Comparison of ENCODE assay signal across 15 cellular contexts in the genomic region with DNA sequence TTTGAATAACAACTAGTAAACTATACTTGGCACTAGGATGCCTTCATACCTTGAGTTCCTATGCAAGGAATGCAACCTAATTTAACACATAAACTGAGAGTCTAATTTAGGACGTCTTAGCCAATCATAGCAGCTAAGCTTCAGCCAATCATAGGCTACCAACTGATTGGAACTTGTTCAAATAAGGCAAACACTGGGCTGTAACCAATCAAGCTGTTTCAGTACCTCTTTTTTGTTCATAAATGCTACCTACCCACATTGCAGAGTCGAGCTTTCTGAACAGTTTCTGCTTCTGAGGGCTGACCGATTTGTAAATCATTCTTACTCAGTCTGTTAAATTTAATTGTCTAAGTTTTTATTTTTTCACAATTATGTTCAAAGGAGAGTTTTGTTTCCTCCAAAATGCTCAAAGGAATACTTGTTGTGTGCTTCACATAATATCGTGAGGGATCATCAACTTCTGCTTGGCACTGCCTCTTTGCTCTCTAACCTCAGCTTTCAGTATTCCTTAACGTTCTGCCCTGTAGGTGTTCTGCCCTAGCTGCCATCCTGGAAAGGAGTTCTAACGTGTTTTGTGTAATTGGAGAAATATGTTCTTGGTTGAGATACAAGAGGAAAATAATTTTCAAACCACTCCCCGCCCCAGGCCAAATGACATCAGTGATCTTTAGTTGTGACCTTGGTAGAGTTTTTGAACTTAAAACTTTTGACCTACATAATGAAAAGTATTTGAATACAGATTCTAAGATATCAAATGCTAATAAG.
DNase-seq lines count a peak whose midpoint lies in the region; ATAC-seq, FAIRE-seq and TF ChIP-seq lines count a peak whose summit lies in the region.
"Had no signal": no experiment of that assay in that cellular context is flagged by ENCODE, and none has a peak within 500 bp of the region (broad histone marks: within the 10 kb centered on the region; RNA-seq: fewer than 3 reads in every experiment).

No MANE protein-coding gene starts in this region.

- H3K79me2 ChIP-seq in SU-DHL-6 (ENCODE audit: insufficient read depth, low read length): no peaks in the 10 kb centered on the region
- H3K79me2 ChIP-seq in mammary epithelial cell (ENCODE audit: insufficient read depth, low read length): no peaks in the 10 kb centered on the region

- H2AFZ ChIP-seq in SU-DHL-6 (ENCODE audit: low read depth, low read length, severe bottlenecking): peak overlapping the region; percentile 29
- peak overlapping the region; percentile 77 for H2AFZ ChIP-seq in mammary epithelial cell (ENCODE audit: low read depth, low read length)
- H2AFZ ChIP-seq: GM23338 had no signal

- H3K36me3 Mint-ChIP-seq in CD4-positive, alpha-beta T cell (ENCODE audit: low read depth): no peaks in the 10 kb centered on the region
- H3K36me3 Mint-ChIP-seq: CD4-positive, CD25-positive, alpha-beta regulatory T cell had no signal

- intact Hi-C loops in mammary epithelial cell (cut with micrococcal nuclease): loop anchor here (5.0 kb wide), 1 partner anchor 154 kb away; no protein-coding TSS in a partner anchor
- intact Hi-C loops in CD4-positive, alpha-beta T cell (cut with DNase I, micrococcal nuclease): no loop called here

- no peaks in the 10 kb centered on the region for H3K9me3 ChIP-seq in SU-DHL-6 (ENCODE audit: insufficient read depth, low read length)
- no peaks in the 10 kb centered on the region for H3K9me3 ChIP-seq in mammary epithelial cell (replicated peaks; ENCODE audit: insufficient read depth, low read length)
- peaks cover 4% of the 10 kb centered on the region for H3K9me3 ChIP-seq in CD4-positive, alpha-beta T cell (ENCODE audit: control insufficient read depth, low read length)

- dilution Hi-C loops in mammary epithelial cell (cut with HindIII; ENCODE audit: low sequenced_read_pairs): no loop called here

- in situ Hi-C loops in mammary epithelial cell (cut with MboI; ENCODE audit: low sequenced_read_pairs in 2 of 2): no loop called here

- no peak for TF ChIP-seq POLR2A in GM12891 (IDR thresholded peaks at IDR 0.05; ENCODE audit: low read depth, low read length)

- POLR2A ChIA-PET in CD4-positive, alpha-beta T cell (lab: Charles Lee): no interaction called here

- H3F3A ChIP-seq in SU-DHL-6 (ENCODE audit: insufficient read depth): no peaks in the 10 kb centered on the region

- TF ChIP-seq CTCF in SU-DHL-6 (IDR thresholded peaks at IDR 0.05; ENCODE audit: insufficient read depth, low read length, poor library complexity, severe bottlenecking): no peak
- no peak for TF ChIP-seq CTCF in mammary epithelial cell (conservative IDR thresholded peaks at IDR 0.05 in 1 of 2, IDR thresholded peaks at IDR 0.05 in 1 of 2; ENCODE audit: extremely low read depth in 1 of 2, insufficient read depth in 1 of 2, low read depth in 1 of 2, low read length in 2 of 2)
- TF ChIP-seq CTCF in CD4-positive, alpha-beta T cell (IDR thresholded peaks at IDR 0.05): no peak

- H3K4me3 ChIP-seq in SU-DHL-6 (ENCODE audit: insufficient read depth, low read length, poor library complexity, severe bottlenecking) (no peak overlapping the region), mammary epithelial cell (replicated peaks in 1 of 3; ENCODE audit: insufficient read depth in 1 of 3, low read depth in 2 of 3, low read length in 3 of 3) (peak overlapping the region in 2 of 3 experiments; percentile 2 to 17)
- H3K4me3 ChIP-seq: GM23338 had no signal

- H3K27me3 ChIP-seq in SU-DHL-6 (ENCODE audit: low read length) (no peaks in the 10 kb centered on the region), mammary epithelial cell (ENCODE audit: insufficient read depth, low read length) (no peaks in the 10 kb centered on the region)
- H3K27me3 ChIP-seq in CD4-positive, alpha-beta T cell (ENCODE audit: control insufficient read depth, insufficient read depth, low read length): no peaks in the 10 kb centered on the region

- no peaks in the 10 kb centered on the region for H3K4me1 Mint-ChIP-seq in CD4-positive, alpha-beta T cell (ENCODE audit: low read depth)
- H3K4me1 Mint-ChIP-seq: GM23338, H9 had no signal

- no peak overlapping the region for H3K9ac ChIP-seq in SU-DHL-6 (ENCODE audit: low read length)
- H3K9ac ChIP-seq in mammary epithelial cell (ENCODE audit: insufficient read depth, low read length): peak overlapping the region; percentile 12

- peaks cover 12% of the 10 kb centered on the region for H3K9me3 Mint-ChIP-seq in CD4-positive, alpha-beta T cell

- H3K4me2 ChIP-seq in SU-DHL-6 (ENCODE audit: low read depth, low read length, poor library complexity, severe bottlenecking) (no peak overlapping the region), mammary epithelial cell (ENCODE audit: insufficient read depth, low read depth, low read length) (peak overlapping the region; percentile 75)
- H3K4me2 ChIP-seq: GM23338 had no signal

- H3K27me3 Mint-ChIP-seq in CD4-positive, alpha-beta T cell: no peaks in the 10 kb centered on the region
- H3K27me3 Mint-ChIP-seq: CD4-positive, CD25-positive, alpha-beta regulatory T cell had no signal

- no peak overlapping the region for H3K4me3 Mint-ChIP-seq in CD4-positive, alpha-beta T cell
- H3K4me3 Mint-ChIP-seq: CD4-positive, CD25-positive, alpha-beta regulatory T cell; GM23338; H9 had no signal

- BruUV-seq in mammary epithelial cell (replicated peaks; lab: Mats Ljungman, UMichigan): no TSS peak

- no peak for FAIRE-seq in GM12891 (lab: Jason Lieb, UNC)
- FAIRE-seq: GM12892 had no signal

- no peak overlapping the region for H3K27ac ChIP-seq in SU-DHL-6 (ENCODE audit: low read depth, low read length)
- peak overlapping the region; percentile 35 for H3K27ac ChIP-seq in mammary epithelial cell (ENCODE audit: insufficient read depth, low read depth, low read length)
- H3K27ac ChIP-seq in CD4-positive, alpha-beta T cell (ENCODE audit: low read depth, low read length): no peak overlapping the region

- no peak for ATAC-seq in CD4-positive, alpha-beta T cell (ENCODE audit: poor library complexity)
- ATAC-seq: GM23338 had no signal

- DNase-seq in GM12891 (ENCODE audit: insufficient read length, low spot score): no peak
- peak; percentile 72 for DNase-seq in mammary epithelial cell
- peak; percentile 15 for DNase-seq in foreskin melanocyte
- no peak for DNase-seq in AML-193 (lab: John Stamatoyannopoulos, UW)
- DNase-seq in NCI-H1694 (lab: John Stamatoyannopoulos, UW): no peak
- DNase-seq in activated effector memory CD4-positive, alpha-beta T cell treated with anti-CD3 and anti-CD28 coated beads, Interleukin-2, amount 50 U/mL, for 16 hours: no peak
- no peak for DNase-seq in CD4-positive, alpha-beta T cell
- DNase-seq: ACHN; Calu3; CD4-positive, CD25-positive, alpha-beta regulatory T cell; DMS79; H9 had no signal

- H4K20me1 ChIP-seq in SU-DHL-6 (ENCODE audit: low read depth, low read length): no peaks in the 10 kb centered on the region
- H4K20me1 ChIP-seq in mammary epithelial cell (ENCODE audit: insufficient read depth, low read length): no peaks in the 10 kb centered on the region

- peaks cover 18% of the 10 kb centered on the region for H3K4me1 ChIP-seq in mammary epithelial cell (ENCODE audit: insufficient read depth, low read length)

- 2% methylated on average over 7 of the region's 7 CpGs for WGBS in mammary epithelial cell (ENCODE audit: low coverage, missing lambda C conversion rate)

- H3K9me2 ChIP-seq in SU-DHL-6 (replicated peaks; ENCODE audit: insufficient read depth, low read length): no peaks in the 10 kb centered on the region

- H3K27ac Mint-ChIP-seq in CD4-positive, alpha-beta T cell: no peak overlapping the region
- H3K27ac Mint-ChIP-seq: CD4-positive, CD25-positive, alpha-beta regulatory T cell; GM23338; H9 had no signal

- no peaks in the 10 kb centered on the region for H3K36me3 ChIP-seq in SU-DHL-6 (ENCODE audit: low read length)
- no peaks in the 10 kb centered on the region for H3K36me3 ChIP-seq in mammary epithelial cell (ENCODE audit: insufficient read depth, low read length)

- CTCF ChIA-PET in mammary epithelial cell (lab: Charles Lee; ENCODE audit: low non-redundant PET): interaction anchor here (0.6 kb wide), 1 partner anchor 23 kb away, joined by 3 read pairs; no protein-coding TSS in a partner anchor
- CTCF ChIA-PET in CD4-positive, alpha-beta T cell (lab: Charles Lee): no interaction called here

TF ChIP-seq in GM12891, 5 proteins besides CTCF, POLR2A, EP300 and RAD21:
- TF ChIP-seq PAX5 (IDR thresholded peaks at IDR 0.05; ENCODE audit: insufficient read depth, low read length, severe bottlenecking) (no peak), SPI1 (IDR thresholded peaks at IDR 0.05; ENCODE audit: low read depth, low read length) (peak; percentile 17; the same call in 1 of the 2 replicates)

Comparison
In these comparisons a context has a peak if more than half of its experiments do, and no peak if none do; other contexts are left out.
1. DNase-seq: peak in mammary epithelial cell (single experiment) and foreskin melanocyte (single experiment); none in GM12891 (single experiment), AML-193 (0 of 2), NCI-H1694 (single experiment), activated effector memory CD4-positive, alpha-beta T cell treated with anti-CD3 and anti-CD28 coated beads, Interleukin-2, amount 50 U/mL, for 16 hours (single experiment) and CD4-positive, alpha-beta T cell (0 of 10).